8 cellular contexts compared by ENCODE assay signal in the genomic region with DNA sequence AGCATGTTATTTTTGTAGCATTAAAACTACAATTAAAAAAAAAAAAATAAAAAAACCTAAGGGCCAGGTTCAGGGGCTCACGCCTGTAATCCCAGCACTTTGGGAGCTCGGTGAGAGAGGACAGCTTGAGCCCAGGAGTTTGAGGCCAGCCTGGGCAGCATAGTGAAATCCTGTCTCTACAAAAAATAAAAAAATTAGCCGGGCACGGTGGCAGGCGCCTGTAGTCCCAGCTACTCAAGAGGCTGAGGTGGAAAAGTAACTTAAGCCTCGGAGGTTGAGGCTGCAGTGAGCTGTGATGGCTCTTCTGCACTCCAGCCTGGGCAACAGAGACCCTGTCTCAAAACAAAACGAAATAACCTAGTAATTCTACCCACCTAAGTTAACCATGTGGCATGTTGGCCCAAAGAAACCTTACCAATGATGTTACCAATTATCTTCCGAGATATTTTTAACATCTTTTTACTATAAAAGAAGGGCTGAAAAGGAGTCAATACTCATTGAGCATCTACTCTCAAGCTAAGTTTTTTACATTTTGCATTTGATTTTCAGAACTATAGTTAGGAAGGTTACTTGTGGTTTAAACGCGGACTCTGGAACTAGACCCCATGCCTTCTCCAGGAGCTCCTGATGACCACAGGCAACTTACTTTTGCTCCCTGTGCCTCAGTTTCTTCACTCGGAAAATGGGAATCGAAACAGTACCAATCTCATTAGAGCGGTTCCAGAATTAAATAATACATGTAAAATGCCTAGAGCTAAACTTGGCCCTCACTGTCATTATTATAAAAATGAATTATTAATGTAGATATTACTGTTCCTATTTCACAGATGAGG. TPM values are rescaled to one million over a fixed set of nuclear protein-coding genes. Genes with fewer than 3 reads are reported as not detected.
DNase-seq lines count a peak whose midpoint lies in the region; ATAC-seq, FAIRE-seq and TF ChIP-seq lines count a peak whose summit lies in the region.

No MANE protein-coding gene starts in this region.

- ATAC-seq in GM21390 (IDR thresholded peaks at IDR 0.05; ENCODE audit: unreplicated experiment): no peak

- H3K4me3 ChIP-seq in AG04450 (ENCODE audit: low read depth, low read length) (peak overlapping the region; percentile 79), HUES64 (ENCODE audit: low read length) (peak overlapping the region; percentile 89), bronchial epithelial cell (ENCODE audit: low read depth, low read length) (peak overlapping the region; percentile 75), mucosa of rectum (ENCODE audit: low read length in 2 of 2) (peak overlapping the region; percentile 81 to 95)

- H3K9me3 ChIP-seq in AG04450 (ENCODE audit: control insufficient read depth, insufficient read depth, low read length): no peaks in the 10 kb centered on the region
- no peaks in the 10 kb centered on the region for H3K9me3 ChIP-seq in HUES64 (ENCODE audit: insufficient read depth, low read depth, low read length)
- H3K9me3 ChIP-seq in mucosa of rectum (ENCODE audit: control insufficient read depth in 2 of 2, low read length in 2 of 2): no peaks in the 10 kb centered on the region

- H3K36me3 ChIP-seq in HUES64 (ENCODE audit: insufficient read depth, low read length): peaks cover 4% of the 10 kb centered on the region; the same call in 1 of the 2 replicates
- H3K36me3 ChIP-seq in bronchial epithelial cell (ENCODE audit: control insufficient read depth, insufficient read depth, low read length): peaks cover 1% of the 10 kb centered on the region
- no peaks in the 10 kb centered on the region for H3K36me3 ChIP-seq in mucosa of rectum (ENCODE audit: control insufficient read depth in 2 of 2, insufficient read depth in 2 of 2, low read length in 2 of 2)

- no peak for FAIRE-seq in bronchial epithelial cell (lab: Jason Lieb, UNC)
- FAIRE-seq in GM12892 (lab: Jason Lieb, UNC): no peak

- 11% methylated on average over 12 of the region's 13 CpGs for WGBS in HUES64

- TF ChIP-seq CTCF in AG04450 (IDR thresholded peaks at IDR 0.05; ENCODE audit: low read depth, low read length) (no peak), bronchial epithelial cell (IDR thresholded peaks at IDR 0.05; ENCODE audit: insufficient read depth, low read length, severe bottlenecking) (no peak)

- CTCF ChIA-PET in AG04450 (lab: Charles Lee): interaction anchor here (1.3 kb wide), 1 partner anchor 53 kb away, joined by 4 read pairs; no protein-coding TSS in a partner anchor

- H3K27ac ChIP-seq in AG04450 (ENCODE audit: low read depth, low read length) (peak overlapping the region; percentile 54), HUES64 (ENCODE audit: low read depth, low read length) (no peak overlapping the region), mucosa of rectum (ENCODE audit: low read depth in 2 of 2, low read length in 2 of 2) (peak overlapping the region; percentile 90 to 93)

- H3K4me1 ChIP-seq in HUES64 (ENCODE audit: insufficient read depth, low read length) (peaks cover 73% of the 10 kb centered on the region), mucosa of rectum (ENCODE audit: control insufficient read depth in 2 of 2, insufficient read depth in 2 of 2, low read length in 2 of 2) (peaks cover 12 to 25% of the 10 kb centered on the region in 2 donors)

- TF ChIP-seq POLR2A in GM12892 (IDR thresholded peaks at IDR 0.05; ENCODE audit: low read depth, low read length): no peak

- DNase-seq in AG04450 (ENCODE audit: low read depth, low spot score) (no peak), bronchial epithelial cell (ENCODE audit: low read depth) (no peak), GOT3 (lab: John Stamatoyannopoulos, UW) (no peak), GM12892 (ENCODE audit: insufficient read length) (no peak), putamen (ENCODE audit: low spot score) (no peak)

- H3K27me3 ChIP-seq in AG04450 (ENCODE audit: control insufficient read depth, insufficient read depth, low read length) (no peaks in the 10 kb centered on the region), HUES64 (ENCODE audit: insufficient read depth, low read length) (no peaks in the 10 kb centered on the region), bronchial epithelial cell (ENCODE audit: control insufficient read depth, insufficient read depth, low read length) (no peaks in the 10 kb centered on the region), mucosa of rectum (ENCODE audit: control insufficient read depth in 2 of 2, insufficient read depth in 2 of 2, low read length in 2 of 2) (no peaks in the 10 kb centered on the region)

- POLR2A ChIA-PET in AG04450 (lab: Yijun Ruan, JAX): interaction anchor here (0.9 to 4.8 kb wide), 2 partner anchors 25 to 49 kb away, joined by 6 to 28 read pairs; no protein-coding TSS in a partner anchor

- H3K9ac ChIP-seq in HUES64 (ENCODE audit: low read depth, low read length): peak overlapping the region; percentile 100
- H3K9ac ChIP-seq in mucosa of rectum (ENCODE audit: low read depth in 1 of 2, low read length in 2 of 2): peak overlapping the region; percentile 86 to 99

RNA-seq across cellular contexts. Expression of a gene that starts 1.4 kb away (rescaled TPM):
- polyA plus RNA-seq in AG04450 (2011; rRNA removed): 1,870 and 2,796 TPM in 2 replicates
- 1,381 and 1,666 TPM in 2 replicates for polyA minus RNA-seq in AG04450 (2011; rRNA and poly(A)+ RNA removed)
- polyA plus RNA-seq in HUES64 (2013, experiment 1 of 2): 236 TPM
- polyA plus RNA-seq in HUES64 (2013, experiment 2 of 2): 283 TPM
- 1,469 and 1,763 TPM in 2 replicates for total RNA-seq in bronchial epithelial cell
- polyA plus RNA-seq in GM12892 (2012; ENCODE audit: missing spikeins): 39.2 TPM
